In the genomic region with DNA sequence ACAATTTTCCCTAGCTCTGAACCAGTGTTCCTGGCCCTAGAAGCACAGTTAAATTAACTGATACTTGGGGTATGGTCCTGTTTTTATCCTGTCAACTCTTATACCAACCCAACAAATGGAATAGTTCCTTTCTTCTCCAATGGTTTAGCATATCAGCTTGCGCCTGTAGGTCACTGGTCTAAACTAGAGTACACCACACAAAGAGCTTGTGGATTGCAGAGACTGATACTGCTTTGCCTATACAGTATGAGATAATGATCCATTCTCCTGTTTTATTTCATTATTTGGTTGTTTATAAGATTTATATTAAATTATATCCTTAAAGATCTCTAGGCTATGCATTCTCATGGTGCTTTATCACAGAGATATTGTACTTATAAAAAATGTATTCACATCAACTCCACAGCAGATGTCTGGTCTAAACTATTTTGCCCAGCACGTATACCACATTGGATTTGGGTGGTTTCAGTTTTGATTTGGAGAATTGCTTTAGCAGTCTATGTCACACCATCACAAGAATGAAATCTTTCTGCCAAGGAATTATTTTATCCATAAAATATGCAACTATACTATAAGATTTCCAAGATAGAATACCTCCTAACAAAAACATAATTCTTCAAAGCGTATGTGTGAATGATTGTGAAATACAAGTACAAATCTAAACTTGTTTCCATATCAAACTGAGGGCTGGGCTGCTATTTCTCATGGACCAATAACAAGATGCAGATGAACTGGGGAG, we compare ENCODE assay signal across 17 cellular contexts.
DNase-seq lines count a peak whose midpoint lies in the region; ATAC-seq and TF ChIP-seq lines count a peak whose summit lies in the region.
"Had no signal": no experiment of that assay in that cellular context is flagged by ENCODE, and none has a peak within 500 bp of the region (broad histone marks: within the 10 kb centered on the region; RNA-seq: fewer than 3 reads in every experiment).

No MANE protein-coding gene starts in this region.

- no peak overlapping the region for H2AFZ ChIP-seq in MM.1S (ENCODE audit: low read length)

- no peaks in the 10 kb centered on the region for H3K79me2 ChIP-seq in MM.1S (ENCODE audit: low read length)

- H3K4me1 ChIP-seq in breast epithelium (no peaks in the 10 kb centered on the region), MM.1S (ENCODE audit: low read length) (no peaks in the 10 kb centered on the region), urinary bladder (ENCODE audit: insufficient read depth) (no peaks in the 10 kb centered on the region)

- H3K9me2 ChIP-seq in MM.1S (replicated peaks; ENCODE audit: insufficient read depth, low read length): no peaks in the 10 kb centered on the region

- H3F3A ChIP-seq in MM.1S (ENCODE audit: insufficient read depth, low read length): no peaks in the 10 kb centered on the region

- no peak for TF ChIP-seq CTCF in MCF 10A (IDR thresholded peaks at IDR 0.05; ENCODE audit: unreplicated experiment)
- TF ChIP-seq CTCF in breast epithelium (IDR thresholded peaks at IDR 0.05): no peak
- no peak for TF ChIP-seq CTCF in MM.1S (IDR thresholded peaks at IDR 0.05; ENCODE audit: low read length)

- DNase-seq in MCF 10A (ENCODE audit: unreplicated experiment) (peak; percentile 4), breast epithelium (ENCODE audit: low spot score in 2 of 2) (no peak), MM.1S (peak; percentile 21), fibroblast of peridontal ligament (ENCODE audit: extremely low read depth) (peak; percentile 60), NCI-H526 treated with DMSO at 0.1 percent for 48 hours (lab: John Stamatoyannopoulos, UW) (no peak)
- DNase-seq: DMS53; effector CD4-positive, alpha-beta T cell; heart left ventricle; left colon; NCI-H187; NCI-H748 treated with DMSO at 0.1 percent for 48 hours; SHP77 treated with DMSO at 0.1 percent for 48 hours had no signal

- peaks cover 19% of the 10 kb centered on the region for H3K4me1 Mint-ChIP-seq in MCF 10A (ENCODE audit: insufficient read depth, unreplicated experiment)

- H3K27me3 ChIP-seq in breast epithelium: no peaks in the 10 kb centered on the region
- no peaks in the 10 kb centered on the region for H3K27me3 ChIP-seq in MM.1S (replicated peaks; ENCODE audit: insufficient read depth, low read length)
- H3K27me3 ChIP-seq: heart left ventricle had no signal

- TF ChIP-seq POLR2A in breast epithelium (IDR thresholded peaks at IDR 0.05): no peak

- intact Hi-C loops in MCF 10A (cut with micrococcal nuclease): no loop called here
- intact Hi-C loops in breast epithelium (cut with DNase I; ENCODE audit: low total_unique reads): no loop called here

- H3K36me3 Mint-ChIP-seq in MCF 10A (ENCODE audit: insufficient read depth, unreplicated experiment): no peaks in the 10 kb centered on the region
- H3K36me3 Mint-ChIP-seq: type B pancreatic cell had no signal

- POLR2A ChIA-PET in MCF 10A (lab: Yijun Ruan, JAX): interaction anchor here (0.6 to 2.4 kb wide), 7 partner anchors 9 to 191 kb away, joined by 3 to 9 read pairs (median 3); partner anchors contain the start of gene SLC16A7

- BruUV-seq in MCF 10A (replicated peaks; lab: Mats Ljungman, UMichigan): no TSS peak

- H3K27ac Mint-ChIP-seq in MCF 10A (ENCODE audit: low read depth, unreplicated experiment): peak overlapping the region; percentile 65
- H3K27ac Mint-ChIP-seq: type B pancreatic cell had no signal

- ATAC-seq in esophagus mucosa: no peak
- no peak for ATAC-seq in HG03039 (IDR thresholded peaks at IDR 0.05; ENCODE audit: unreplicated experiment)
- ATAC-seq: HCT116, left colon had no signal

- 62% methylated on average over 3 of the region's 3 CpGs for WGBS in urinary bladder

- H3K27me3 Mint-ChIP-seq in MCF 10A (ENCODE audit: insufficient read depth, unreplicated experiment): no peaks in the 10 kb centered on the region
- H3K27me3 Mint-ChIP-seq: type B pancreatic cell had no signal

- H4K20me1 ChIP-seq in MM.1S (ENCODE audit: insufficient read depth, low read length): no peaks in the 10 kb centered on the region

- no peaks in the 10 kb centered on the region for H3K36me3 ChIP-seq in breast epithelium
- no peaks in the 10 kb centered on the region for H3K36me3 ChIP-seq in MM.1S (replicated peaks; ENCODE audit: insufficient read depth, low read length)
- peaks cover 1% of the 10 kb centered on the region for H3K36me3 ChIP-seq in urinary bladder (ENCODE audit: insufficient read depth)
- H3K36me3 ChIP-seq: heart left ventricle had no signal

- H3K4me3 ChIP-seq in breast epithelium (no peak overlapping the region), MM.1S (ENCODE audit: low read length) (no peak overlapping the region), urinary bladder (ENCODE audit: low read depth, low read length) (no peak overlapping the region)

- H3K4me3 Mint-ChIP-seq in MCF 10A (ENCODE audit: unreplicated experiment): peak overlapping the region; percentile 58
- H3K4me3 Mint-ChIP-seq: type B pancreatic cell had no signal

- H3K27ac ChIP-seq in breast epithelium (no peak overlapping the region), MM.1S (ENCODE audit: low read length) (no peak overlapping the region), urinary bladder (ENCODE audit: low read depth) (peak overlapping the region; percentile 16)

- no peak overlapping the region for H3K4me2 ChIP-seq in MM.1S (ENCODE audit: low read depth, low read length)

- H3K9ac ChIP-seq in MM.1S (ENCODE audit: low read length): no peak overlapping the region

- CTCF ChIA-PET in MCF 10A (lab: Yijun Ruan, JAX): interaction anchor here (0.6 kb wide), 2 partner anchors 26 to 68 kb away, joined by 3 to 5 read pairs; no protein-coding TSS in a partner anchor

- no peaks in the 10 kb centered on the region for H3K9me3 Mint-ChIP-seq in MCF 10A (ENCODE audit: unreplicated experiment)
- H3K9me3 Mint-ChIP-seq: type B pancreatic cell had no signal

- H3K9me3 ChIP-seq in breast epithelium: no peaks in the 10 kb centered on the region
- no peaks in the 10 kb centered on the region for H3K9me3 ChIP-seq in MM.1S (replicated peaks; ENCODE audit: insufficient read depth, low read length)
- H3K9me3 ChIP-seq: heart left ventricle had no signal

Comparison
In these comparisons a context has a peak if more than half of its experiments do, and no peak if none do; other contexts are left out.
1. DNase-seq: peak in MCF 10A (single experiment), MM.1S (single experiment) and fibroblast of peridontal ligament (single experiment); none in breast epithelium (0 of 2) and NCI-H526 treated with DMSO at 0.1 percent for 48 hours (single experiment).